ENCODE assay signal across 8 cellular contexts in genomic region chr5:163564321-163564924, GRCh38. TPM values are rescaled to one million over a fixed set of nuclear protein-coding genes. Genes with fewer than 3 reads are reported as not detected.
DNase-seq lines count a peak whose midpoint lies in the region; ATAC-seq, FAIRE-seq and TF ChIP-seq lines count a peak whose summit lies in the region.

No MANE protein-coding gene starts in this region.

- peak; percentile 46 to 62 (median 55) for DNase-seq in CD4-positive, alpha-beta memory T cell
- DNase-seq in GM19239 (ENCODE audit: insufficient read length, low spot score), result peak; percentile 15
- DNase-seq in T follicular helper cell (ENCODE audit: low read depth), result peak; percentile 31
- DNase-seq in anterior cingulate cortex (lab: John Stamatoyannopoulos, UW), result peak in 50 of 58 donors; percentile 2 to 75 (median 32)
- peak; percentile 27 for DNase-seq in hepatic stellate cell (ENCODE audit: low spot score)
- DNase-seq in spleen, result no peak

- H3K9me3 ChIP-seq in CD4-positive, alpha-beta memory T cell (ENCODE audit: control insufficient read depth in 1 of 2, low read length in 2 of 2), result no peaks in the 10 kb centered on the region
- no peaks in the 10 kb centered on the region for H3K9me3 ChIP-seq in spleen

- H3K36me3 ChIP-seq in CD4-positive, alpha-beta memory T cell (ENCODE audit: insufficient read depth, low read length), result no peaks in the 10 kb centered on the region
- H3K36me3 ChIP-seq in spleen, result no peaks in the 10 kb centered on the region

- POLR2A ChIA-PET in CD4-positive, alpha-beta memory T cell (lab: Charles Lee; ENCODE audit: partially characterized antibody), result no interaction called here

- WGBS in spleen, 5 donors, result 11 to 18% (median 13%) methylated on average over 7 of the region's 7 CpGs

- peak overlapping the region in 4 of 8 donors; percentile 7 to 61 (median 44) for H3K4me3 Mint-ChIP-seq in CD4-positive, alpha-beta memory T cell

- H3K4me3 ChIP-seq in CD4-positive, alpha-beta memory T cell (ENCODE audit: low read length in 2 of 2), result no peak overlapping the region
- no peak overlapping the region for H3K4me3 ChIP-seq in spleen

- TF ChIP-seq EP300 in Ishikawa (IDR thresholded peaks at IDR 0.05; ENCODE audit: borderline replicate concordance), result no peak

- TF ChIP-seq RAD21 in Ishikawa (IDR thresholded peaks at IDR 0.05; ENCODE audit: low read depth), result peak; percentile 82

- FAIRE-seq in GM19239 (lab: Jason Lieb, UNC), result peak; percentile 92

- H3K4me1 ChIP-seq in CD4-positive, alpha-beta memory T cell (ENCODE audit: insufficient read depth, low read length), result peaks cover 17% of the 10 kb centered on the region
- peaks cover 7 to 30% (median 22%) of the 10 kb centered on the region in 6 donors for H3K4me1 ChIP-seq in spleen

- no peak for ATAC-seq in HG03175 (IDR thresholded peaks at IDR 0.05; ENCODE audit: unreplicated experiment)

- TF ChIP-seq CTCF in spleen (IDR thresholded peaks at IDR 0.05 in 8 of 11, conservative IDR thresholded peaks at IDR 0.05 in 3 of 11), result peak; percentile 68 to 92 (median 88)

- no peaks in the 10 kb centered on the region for H3K36me3 Mint-ChIP-seq in CD4-positive, alpha-beta memory T cell

- H3K27ac ChIP-seq in CD4-positive, alpha-beta memory T cell (ENCODE audit: low read depth, low read length), result no peak overlapping the region
- H3K27ac ChIP-seq in spleen, result no peak overlapping the region

- H3K27me3 Mint-ChIP-seq in CD4-positive, alpha-beta memory T cell, result peaks cover 38 to 60% of the 10 kb centered on the region in 2 donors

- H3K4me1 Mint-ChIP-seq in CD4-positive, alpha-beta memory T cell, result peaks cover 6 to 34% (median 22%) of the 10 kb centered on the region in 4 donors

- H3K27me3 ChIP-seq in CD4-positive, alpha-beta memory T cell (ENCODE audit: insufficient read depth, low read length), result peaks cover 28% of the 10 kb centered on the region
- peaks cover 0 to 43% (median 18%) of the 10 kb centered on the region in 7 donors for H3K27me3 ChIP-seq in spleen (replicated peaks in 1 of 7)

- CTCF ChIA-PET in CD4-positive, alpha-beta memory T cell (lab: Charles Lee; ENCODE audit: partially characterized antibody), result interaction anchor here (0.7 to 1.6 kb wide), 7 partner anchors 10 to 941 kb away, joined by 3 to 5 read pairs (median 3); no protein-coding TSS in a partner anchor

- intact Hi-C loops in CD4-positive, alpha-beta memory T cell (cut with micrococcal nuclease), result loop anchor here (1.0 to 2.0 kb wide), 2 partner anchors 91 to 1644 kb away; no protein-coding TSS in a partner anchor
- intact Hi-C loops in spleen (cut with DNase I; ENCODE audit: low total_unique reads), result loop anchor here (2.0 to 10.0 kb wide), 2 partner anchors 450 to 938 kb away; no protein-coding TSS in a partner anchor

- no peak for TF ChIP-seq POLR2A in spleen (IDR thresholded peaks at IDR 0.05)

- H3K9me3 Mint-ChIP-seq in CD4-positive, alpha-beta memory T cell, result no peaks in the 10 kb centered on the region

- H3K27ac Mint-ChIP-seq in CD4-positive, alpha-beta memory T cell, result no peak overlapping the region

TF ChIP-seq in Ishikawa, 13 proteins besides CTCF, POLR2A, EP300 and RAD21:
- TF ChIP-seq EGR1 (IDR thresholded peaks at IDR 0.05), result no peak
- TF ChIP-seq FOXM1 (IDR thresholded peaks at IDR 0.05; ENCODE audit: borderline replicate concordance, low read depth), result no peak
- TF ChIP-seq NFIC (IDR thresholded peaks at IDR 0.05), result no peak

RNA-seq across cellular contexts. Expression of gene MAT2B, which starts 59.0 kb away (rescaled TPM):
- 100 to 1,000 TPM; 150 to 157 TPM for total RNA-seq in CD4-positive, alpha-beta memory T cell
- polyA plus RNA-seq in CD4-positive, alpha-beta memory T cell, result 100 to 1,000 TPM; 282 to 420 TPM
- 100 to 1,000 TPM in 2 of 7 donors, 10 to 100 TPM in 5; 70.8 to 110 (median 97.6) TPM for total RNA-seq in spleen
- 10 to 100 TPM; 61.6 to 90.4 (median 85.7) TPM for polyA plus RNA-seq in spleen
